In genomic region chr6:71879016-71879415, GRCh38 we compare ENCODE assay signal across 19 cellular contexts. TPM values are rescaled to one million over a fixed set of nuclear protein-coding genes. Genes with fewer than 3 reads are reported as not detected.
DNase-seq lines count a peak whose midpoint lies in the region; ATAC-seq and TF ChIP-seq lines count a peak whose summit lies in the region.
"Had no signal": no experiment of that assay in that cellular context is flagged by ENCODE, and none has a peak within 500 bp of the region (broad histone marks: within the 10 kb centered on the region; RNA-seq: fewer than 3 reads in every experiment).

No MANE protein-coding gene starts in this region.

- H3K4me1 ChIP-seq in adipocyte (ENCODE audit: control insufficient read depth, insufficient read depth, low read length) (peaks cover 8% of the 10 kb centered on the region), BE2C (no peaks in the 10 kb centered on the region)
- H3K4me1 ChIP-seq: SJSA1 had no signal

- POLR2A ChIA-PET in AG04449 (lab: Yijun Ruan, JAX), result no interaction called here

- DNase-seq in AG04449 (ENCODE audit: low read depth, low spot score) (peak; percentile 21), GM03348 (ENCODE audit: low spot score) (peak; percentile 64), adipocyte (ENCODE audit: low read depth) (peak; percentile 65), kidney tubule cell (ENCODE audit: low spot score) (peak; percentile 46), BE2C (no peak), Right ventricle myocardium inferior (ENCODE audit: missing footprints) (no peak), left cardiac atrium (no peak)
- DNase-seq: COR-L47; NCI-H1417 treated with DMSO at 0.1 percent for 48 hours; NCI-H1930; NCI-H2171; NCI-H446; NCI-H69; NK-92 treated with Interleukin-12 subunit alpha and Interleukin-12 subunit beta, amount 100 ng/mL, for 24 hours had no signal

- ATAC-seq in Right ventricle myocardium inferior (no peak), left cardiac atrium (no peak), HG03159 (IDR thresholded peaks at IDR 0.05; ENCODE audit: unreplicated experiment) (no peak)
- ATAC-seq: HCT116, K562 had no signal

- CTCF ChIA-PET in AG04449 (lab: Yijun Ruan, JAX), result interaction anchor here (0.7 kb wide), 1 partner anchor 24 kb away, joined by 4 read pairs; no protein-coding TSS in a partner anchor

- H3K27me3 ChIP-seq in adipocyte (replicated peaks; ENCODE audit: control insufficient read depth, insufficient read depth, low read length), result no peaks in the 10 kb centered on the region
- no peaks in the 10 kb centered on the region for H3K27me3 ChIP-seq in BE2C
- H3K27me3 ChIP-seq: SJSA1 had no signal

- H3K4me3 ChIP-seq in AG04449 (ENCODE audit: low read depth, low read length) (no peak overlapping the region), adipocyte (ENCODE audit: low read length) (no peak overlapping the region), BE2C (ENCODE audit: low read depth, low read length) (no peak overlapping the region)
- H3K4me3 ChIP-seq: K562, SJSA1 had no signal

- TF ChIP-seq CTCF in AG04449 (IDR thresholded peaks at IDR 0.05; ENCODE audit: insufficient read depth, low read length, missing control alignments), result no peak
- no peak for TF ChIP-seq CTCF in BE2C (IDR thresholded peaks at IDR 0.05; ENCODE audit: low read depth, low read length)

- H3K36me3 ChIP-seq in adipocyte (ENCODE audit: control insufficient read depth, insufficient read depth, low read length, severe bottlenecking) (no peaks in the 10 kb centered on the region), BE2C (no peaks in the 10 kb centered on the region)
- H3K36me3 ChIP-seq: SJSA1 had no signal

- H3K9me3 ChIP-seq in adipocyte (ENCODE audit: control insufficient read depth, low read length), result no peaks in the 10 kb centered on the region
- H3K9me3 ChIP-seq in BE2C, result no peaks in the 10 kb centered on the region
- H3K9me3 ChIP-seq: SJSA1 had no signal

- intact Hi-C loops in Right ventricle myocardium inferior (cut with DNase I), result no loop called here
- intact Hi-C loops in left cardiac atrium (cut with DNase I), result no loop called here

- H3K9ac ChIP-seq in adipocyte (ENCODE audit: low read length), result peak overlapping the region; percentile 35

RNA-seq across cellular contexts. Expression of gene RIMS1, which starts 7.3 kb away (rescaled TPM):
- not detected for polyA plus RNA-seq in BE2C (2012; ENCODE audit: insufficient read depth, insufficient read length, low read depth)
- total RNA-seq in Right ventricle myocardium inferior (1.3 TPM), left cardiac atrium (1 to 10 TPM in 1 of 2 donors, under 1 TPM in 1; 0.80 to 1.1 TPM)
- total RNA-seq: K562, OCI-LY7 had no signal
- polyA plus RNA-seq: K562 had no signal

Comparison
In these comparisons a context has a peak if more than half of its experiments do, and no peak if none do; other contexts are left out.
1. DNase-seq: peak in AG04449 (single experiment), GM03348 (single experiment), adipocyte (single experiment) and kidney tubule cell (single experiment); none in BE2C (single experiment), Right ventricle myocardium inferior (single experiment) and left cardiac atrium (single experiment).